ENCODE assay signal across 1 cellular context in the genomic region with DNA sequence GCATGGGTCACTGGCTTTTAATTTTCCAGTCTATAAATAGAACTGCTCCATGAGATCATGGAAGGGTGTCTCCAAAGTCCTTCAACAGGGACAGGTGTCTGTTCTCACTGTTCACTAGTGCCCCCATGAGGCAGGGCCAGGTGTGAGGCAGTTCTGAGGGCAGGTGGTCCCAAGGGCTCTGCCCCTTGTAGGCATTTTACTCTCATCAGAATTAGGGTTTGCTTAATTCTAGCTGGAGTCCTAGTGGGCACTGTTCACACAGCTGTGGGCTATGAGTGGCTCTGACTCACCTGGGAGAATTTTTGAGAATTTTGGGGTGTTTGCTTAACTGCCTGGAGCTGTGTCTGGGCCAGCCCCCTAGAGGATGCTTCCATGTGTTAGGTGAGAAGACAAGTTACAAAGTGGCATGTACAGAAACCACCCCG.
TF ChIP-seq lines count a peak whose summit lies in the region.

No MANE protein-coding gene starts in this region.

TF ChIP-seq in H1, 55 proteins besides CTCF, POLR2A, EP300 and RAD21 (continued from another document):
- TF ChIP-seq, protein P1, sequence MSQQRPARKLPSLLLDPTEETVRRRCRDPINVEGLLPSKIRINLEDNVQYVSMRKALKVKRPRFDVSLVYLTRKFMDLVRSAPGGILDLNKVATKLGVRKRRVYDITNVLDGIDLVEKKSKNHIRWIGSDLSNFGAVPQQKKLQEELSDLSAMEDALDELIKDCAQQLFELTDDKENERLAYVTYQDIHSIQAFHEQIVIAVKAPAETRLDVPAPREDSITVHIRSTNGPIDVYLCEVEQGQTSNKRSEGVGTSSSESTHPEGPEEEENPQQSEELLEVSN (IDR thresholded peaks at IDR 0.05) = peak; percentile 45; the same call in 1 of the 2 replicates
- TF ChIP-seq, protein P2, sequence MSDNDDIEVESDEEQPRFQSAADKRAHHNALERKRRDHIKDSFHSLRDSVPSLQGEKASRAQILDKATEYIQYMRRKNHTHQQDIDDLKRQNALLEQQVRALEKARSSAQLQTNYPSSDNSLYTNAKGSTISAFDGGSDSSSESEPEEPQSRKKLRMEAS (IDR thresholded peaks at IDR 0.05) = peak; percentile 64; the same call in 1 of the 2 replicates
